In the genomic region with DNA sequence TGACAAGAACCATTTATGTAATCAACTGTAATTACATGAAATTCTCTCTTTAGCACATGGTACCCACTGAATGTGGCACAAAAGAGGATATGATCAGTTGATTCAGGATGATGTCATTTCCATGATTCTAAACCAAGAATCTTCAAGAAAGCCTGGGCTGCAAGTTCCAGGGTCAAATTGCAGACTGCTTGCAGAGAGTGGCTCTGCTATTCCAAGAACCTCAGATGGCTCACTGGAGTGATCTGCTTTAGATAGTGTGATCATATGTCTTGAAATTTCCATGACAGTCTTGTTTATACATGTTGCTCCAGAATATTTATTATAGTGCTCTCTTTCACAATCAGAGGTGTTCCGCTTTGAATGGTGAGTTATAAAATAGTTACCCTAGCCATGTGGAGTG, we compare ENCODE assay signal across 8 cellular contexts.
DNase-seq lines count a peak whose midpoint lies in the region; ATAC-seq and TF ChIP-seq lines count a peak whose summit lies in the region.

No MANE protein-coding gene starts in this region.

- no peaks in the 10 kb centered on the region for H3K27me3 ChIP-seq in hepatocyte

- H3K27ac ChIP-seq in hepatocyte: peak overlapping the region; percentile 41

- H4K20me1 ChIP-seq in hepatocyte (ENCODE audit: insufficient read depth, poor library complexity, severe bottlenecking): no peaks in the 10 kb centered on the region

- DNase-seq in GM04504 (ENCODE audit: low read depth) (peak; percentile 53), MV-4-11 (lab: John Stamatoyannopoulos, UW) (peak; percentile 75), hepatocyte (ENCODE audit: low spot score) (peak; percentile 32), HK-2 (ENCODE audit: unreplicated experiment) (no peak), OCI-M2 (lab: John Stamatoyannopoulos, UW; ENCODE audit: unreplicated experiment) (no peak)
- no peak for DNase-seq in stimulated activated CD4-positive, alpha-beta T cell treated with anti-CD3 and anti-CD28 coated beads, Interleukin-4, amount 100 ng/mL, for 4 hours
- DNase-seq in activated CD8-positive, alpha-beta memory T cell treated with anti-CD3 and anti-CD28 coated beads, Interleukin-2, amount 50 U/mL, for 48 hours: no peak

- no peaks in the 10 kb centered on the region for H3K79me2 ChIP-seq in hepatocyte

- peaks cover 24% of the 10 kb centered on the region for H3K4me1 ChIP-seq in hepatocyte (ENCODE audit: insufficient read depth)

- no peak overlapping the region for H3K4me3 ChIP-seq in hepatocyte

- H3K9me2 ChIP-seq in hepatocyte (replicated peaks; ENCODE audit: insufficient read depth): no peaks in the 10 kb centered on the region

- WGBS in hepatocyte (ENCODE audit: low lambda C conversion rate, missing lambda C conversion rate): 88% methylated on average over 1 of the region's 1 CpG

- H2AFZ ChIP-seq in hepatocyte: no peak overlapping the region

- no peak for TF ChIP-seq CTCF in hepatocyte (IDR thresholded peaks at IDR 0.05; ENCODE audit: poor library complexity)

- no peaks in the 10 kb centered on the region for H3K9me3 ChIP-seq in hepatocyte (ENCODE audit: low read depth)

- no peak overlapping the region for H3K4me2 ChIP-seq in hepatocyte

- peak; percentile 59 for ATAC-seq in GM21737 (IDR thresholded peaks at IDR 0.05; ENCODE audit: unreplicated experiment)

- H3K36me3 ChIP-seq in hepatocyte (replicated peaks; ENCODE audit: insufficient read depth, low read depth): no peaks in the 10 kb centered on the region

Comparison
In these comparisons a context has a peak if more than half of its experiments do, and no peak if none do; other contexts are left out.
1. DNase-seq: peak in GM04504 (single experiment), MV-4-11 (single experiment) and hepatocyte (single experiment); none in stimulated activated CD4-positive, alpha-beta T cell treated with anti-CD3 and anti-CD28 coated beads, Interleukin-4, amount 100 ng/mL, for 4 hours (0 of 2), HK-2 (single experiment), OCI-M2 (single experiment) and activated CD8-positive, alpha-beta memory T cell treated with anti-CD3 and anti-CD28 coated beads, Interleukin-2, amount 50 U/mL, for 48 hours (single experiment).